Comparison of ENCODE assay signal across 12 cellular contexts in the genomic region with DNA sequence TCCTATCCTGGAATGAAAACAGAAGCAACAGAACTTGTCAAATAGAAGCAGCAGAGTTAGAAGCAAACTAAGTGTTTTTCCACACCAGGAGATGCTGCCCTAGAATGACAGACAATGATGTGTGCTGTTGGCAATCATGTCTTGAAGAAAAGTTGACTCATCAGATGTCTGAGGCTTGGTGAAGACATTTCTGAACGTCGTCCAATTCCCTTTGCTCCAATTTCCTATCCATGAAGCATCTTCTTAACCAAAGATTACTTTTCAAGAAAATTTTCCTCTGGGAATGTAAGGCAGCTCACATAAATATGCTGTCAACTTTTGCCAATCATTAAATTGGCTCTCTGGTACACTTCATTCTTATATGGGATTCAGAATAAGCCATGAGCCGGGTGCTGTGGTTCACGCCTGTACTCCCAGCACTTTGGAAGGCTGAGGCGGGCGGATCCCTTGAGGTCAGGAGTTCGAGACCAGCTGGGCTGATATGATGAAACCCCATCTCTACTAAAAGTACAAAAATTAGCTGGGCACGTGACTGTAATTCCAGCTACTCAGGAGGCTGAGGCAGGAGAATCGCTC. TPM values are rescaled to one million over a fixed set of nuclear protein-coding genes. Genes with fewer than 3 reads are reported as not detected.
A peak's percentile ranks its signal among the peaks of the same experiment; 100 is the strongest.
DNase-seq lines count a peak whose midpoint lies in the region; ATAC-seq and TF ChIP-seq lines count a peak whose summit lies in the region.
"Had no signal": no experiment of that assay in that cellular context is flagged by ENCODE, and none has a peak within 500 bp of the region (broad histone marks: within the 10 kb centered on the region; RNA-seq: fewer than 3 reads in every experiment).

No MANE protein-coding gene starts in this region.

- no peak overlapping the region for H3K56ac ChIP-seq in H9 (ENCODE audit: insufficient read length, low read depth, low read length)

- H4K5ac ChIP-seq in H9 (ENCODE audit: insufficient read length, low read depth, low read length): no peak overlapping the region

- H3K9ac ChIP-seq in H9 (ENCODE audit: extremely low read depth, insufficient read length, low read length) (no peak overlapping the region), adipocyte (ENCODE audit: low read length) (peak overlapping the region; percentile 72)
- H3K9ac ChIP-seq: parathyroid adenoma had no signal

- H3K23ac ChIP-seq in H9 (ENCODE audit: insufficient read length, low read depth, low read length): no peak overlapping the region

- H3K4me3 ChIP-seq in adipocyte (ENCODE audit: low read length): peak overlapping the region; percentile 45
- no peak overlapping the region for H3K4me3 ChIP-seq in heart left ventricle

- no peak for DNase-seq in H9
- DNase-seq in adipocyte (ENCODE audit: low read depth): peak; percentile 90
- peak in 2 of 5 donors; percentile 43 to 46 for DNase-seq in heart left ventricle
- DNase-seq in smooth muscle cell of the brain vasculature (ENCODE audit: low read depth, low spot score): peak; percentile 71
- DNase-seq in NCI-H1092 (lab: John Stamatoyannopoulos, UW): no peak
- no peak for DNase-seq in stimulated activated naive CD4-positive, alpha-beta T cell treated with Interleukin-2 at 50 U/mL for 16 hours (lab: John Stamatoyannopoulos, UW)
- DNase-seq: activated naive CD8-positive, alpha-beta T cell treated with anti-CD3 and anti-CD28 coated beads for 36 hours; NCI-H524 treated with DMSO at 0.1 percent for 48 hours had no signal

- intact Hi-C loops in heart left ventricle (cut with DNase I): no loop called here

- ATAC-seq in heart left ventricle: peak; percentile 34 to 79 (median 46)
- no peak for ATAC-seq in GM19351 (IDR thresholded peaks at IDR 0.05; ENCODE audit: unreplicated experiment)
- no peak for ATAC-seq in GM21526 (IDR thresholded peaks at IDR 0.05; ENCODE audit: low FRiP score, unreplicated experiment)

- H3K27me3 Mint-ChIP-seq in H9 (ENCODE audit: low read depth): no peaks in the 10 kb centered on the region

- no peaks in the 10 kb centered on the region for H3K23me2 ChIP-seq in H9 (ENCODE audit: insufficient read length, low read depth, low read length, poor library complexity, severe bottlenecking)

- H3K9me3 ChIP-seq in H9 (ENCODE audit: control insufficient read depth, low read depth, low read length): no peaks in the 10 kb centered on the region
- peaks cover 8% of the 10 kb centered on the region for H3K9me3 ChIP-seq in adipocyte (ENCODE audit: control insufficient read depth, low read length)
- peaks cover 0 to 5% (median 0%) of the 10 kb centered on the region in 12 donors for H3K9me3 ChIP-seq in heart left ventricle

- H2BK15ac ChIP-seq in H9 (ENCODE audit: low read depth, low read length): no peak overlapping the region

- no peak for TF ChIP-seq POLR2A in heart left ventricle (IDR thresholded peaks at IDR 0.05)

- no peaks in the 10 kb centered on the region for H3K9me3 Mint-ChIP-seq in H9
- H3K9me3 Mint-ChIP-seq: activated naive CD8-positive, alpha-beta T cell treated with anti-CD3 and anti-CD28 coated beads for 36 hours had no signal

- H4K91ac ChIP-seq in H9 (ENCODE audit: insufficient read length, low read depth, low read length): no peak overlapping the region

- no peak overlapping the region for H2BK20ac ChIP-seq in H9 (ENCODE audit: low read depth, low read length, poor library complexity, severe bottlenecking)

- no peak overlapping the region for H4K8ac ChIP-seq in H9 (replicated peaks; ENCODE audit: insufficient read length, low read depth, low read length)

- TF ChIP-seq CTCF in H9 (conservative IDR thresholded peaks at IDR 0.05) (no peak), heart left ventricle (IDR thresholded peaks at IDR 0.05) (no peak)

- H3K79me2 ChIP-seq in H9 (ENCODE audit: insufficient read depth, low read length): no peaks in the 10 kb centered on the region
- H3K79me2 ChIP-seq: parathyroid adenoma had no signal

- peak overlapping the region in 2 of 3 experiments; percentile 1 to 51; a peak in 3 of 7 replicates for H3K27ac Mint-ChIP-seq in H9
- H3K27ac Mint-ChIP-seq: activated naive CD8-positive, alpha-beta T cell treated with anti-CD3 and anti-CD28 coated beads for 36 hours had no signal

- no peak overlapping the region for H2AFZ ChIP-seq in H9 (ENCODE audit: low read length)
- H2AFZ ChIP-seq: parathyroid adenoma had no signal

- H3K14ac ChIP-seq in H9 (ENCODE audit: insufficient read depth, low read length): no peak overlapping the region

- no peak overlapping the region for H3K4me2 ChIP-seq in H9 (ENCODE audit: insufficient read depth, insufficient read length, low read length)

- no CpG with 5 or more reads among the region's 9 CpGs for WGBS in H9 (ENCODE audit: extremely low coverage, insufficient read length, low lambda C conversion rate)
- 51 to 71% (median 61%) methylated on average over 9 of the region's 9 CpGs for WGBS in heart left ventricle, 4 donors

- H2BK12ac ChIP-seq in H9 (ENCODE audit: insufficient read length, low read depth, low read length): no peak overlapping the region

- H3K18ac ChIP-seq in H9 (ENCODE audit: insufficient read length, low read depth, low read length): no peak overlapping the region

- no peak overlapping the region for H2AK5ac ChIP-seq in H9 (ENCODE audit: insufficient read length, low read length)

- H3K36me3 ChIP-seq in adipocyte (ENCODE audit: control insufficient read depth, insufficient read depth, low read length, severe bottlenecking): peaks cover 5% of the 10 kb centered on the region
- H3K36me3 ChIP-seq in heart left ventricle: no peaks in the 10 kb centered on the region

- H3K27ac ChIP-seq in H9 (ENCODE audit: insufficient read length, low read depth, low read length) (no peak overlapping the region), heart left ventricle (peak overlapping the region in 10 of 12 donors; percentile 6 to 63 (median 24))
- H3K27ac ChIP-seq: parathyroid adenoma, VCaP had no signal

- H3K4me3 Mint-ChIP-seq in H9: no peak overlapping the region
- H3K4me3 Mint-ChIP-seq: activated naive CD8-positive, alpha-beta T cell treated with anti-CD3 and anti-CD28 coated beads for 36 hours had no signal

- no peak overlapping the region for H3K4ac ChIP-seq in H9 (ENCODE audit: low read depth, low read length)

- no peaks in the 10 kb centered on the region for H3K79me1 ChIP-seq in H9 (ENCODE audit: insufficient read depth, low read depth, low read length, poor library complexity, severe bottlenecking)

- H3K27me3 ChIP-seq in H9 (ENCODE audit: insufficient read depth, low read length) (no peaks in the 10 kb centered on the region), adipocyte (replicated peaks; ENCODE audit: control insufficient read depth, insufficient read depth, low read length) (no peaks in the 10 kb centered on the region), heart left ventricle (no peaks in the 10 kb centered on the region)

- no peak overlapping the region for H2BK120ac ChIP-seq in H9 (ENCODE audit: low read depth, low read length, poor library complexity, severe bottlenecking)

- H2BK5ac ChIP-seq in H9 (ENCODE audit: insufficient read length, low read length): no peak overlapping the region

- H3K4me1 Mint-ChIP-seq in H9: peaks cover 0 to 3% of the 10 kb centered on the region in 2 experiments; a peak in 1 of 4 replicates

- no peaks in the 10 kb centered on the region for H4K20me1 ChIP-seq in H9 (ENCODE audit: control insufficient read depth, insufficient read depth, insufficient read length)

- H3K4me1 ChIP-seq in H9 (ENCODE audit: insufficient read depth, low read length) (no peaks in the 10 kb centered on the region), adipocyte (ENCODE audit: control insufficient read depth, insufficient read depth, low read length) (peaks cover 44% of the 10 kb centered on the region), heart left ventricle (peaks cover 0 to 44% (median 19%) of the 10 kb centered on the region in 12 donors)
- H3K4me1 ChIP-seq: parathyroid adenoma had no signal

- no peak overlapping the region for H3T11ph ChIP-seq in H9 (ENCODE audit: low read length)

- H3K36me3 Mint-ChIP-seq in H9 (ENCODE audit: insufficient read depth in 1 of 3, low read depth in 3 of 3): peaks cover 64 to 96% (median 94%) of the 10 kb centered on the region in 3 experiments
- H3K36me3 Mint-ChIP-seq: activated naive CD8-positive, alpha-beta T cell treated with anti-CD3 and anti-CD28 coated beads for 36 hours had no signal

RNA-seq across cellular contexts. Expression of a gene that starts 34.6 kb away (rescaled TPM):
- total RNA-seq in H9 (2021) (78.3 and 83.4 TPM in 2 replicates), heart left ventricle (100 to 1,000 TPM in 7 of 9 donors, 10 to 100 TPM in 2; 73.1 to 128 (median 104) TPM)
- 100 to 1,000 TPM in 1 of 2 donors, 10 to 100 TPM in 1; 40.3 to 118 TPM for polyA plus RNA-seq in heart left ventricle

Comparison
In these comparisons a context has a peak if more than half of its experiments do, and no peak if none do; other contexts are left out.
1. DNase-seq: peak in adipocyte (single experiment) and smooth muscle cell of the brain vasculature (single experiment); none in H9 (single experiment), NCI-H1092 (single experiment) and stimulated activated naive CD4-positive, alpha-beta T cell treated with Interleukin-2 at 50 U/mL for 16 hours (single experiment).
2. ATAC-seq: peak in heart left ventricle (4 of 4); none in GM19351 (single experiment) and GM21526 (single experiment).